1 cellular context compared by ENCODE assay signal in genomic region chr1:182839209-182840065, GRCh38.
A peak's percentile ranks its signal among the peaks of the same experiment; 100 is the strongest.
TF ChIP-seq lines count a peak whose summit lies in the region.

DHX9 (plus strand) TSS chr1:182839347; CDS start chr1:182842567, 3,220 bp downstream.

TF ChIP-seq in HepG2, 621 proteins besides CTCF, POLR2A, EP300 and RAD21 (continued from another document and continues in another):
- TF ChIP-seq TFAP4 (IDR thresholded peaks at IDR 0.05; ENCODE audit: borderline replicate concordance, low read depth) (peak; percentile 7; the same call in 1 of the 2 replicates), BRCA1 (CRISPR knock-in tag; IDR thresholded peaks at IDR 0.05) (no peak), E2F2 (CRISPR knock-in tag; IDR thresholded peaks at IDR 0.05; ENCODE audit: borderline replicate concordance) (no peak), MYPOP (CRISPR knock-in tag; IDR thresholded peaks at IDR 0.05) (peak; percentile 96), PHF5A (CRISPR knock-in tag; IDR thresholded peaks at IDR 0.05; ENCODE audit: low read depth, unreplicated experiment) (no peak), ZNF512B (CRISPR knock-in tag; IDR thresholded peaks at IDR 0.05; ENCODE audit: borderline replicate concordance) (no peak), EEA1 (CRISPR knock-in tag; IDR thresholded peaks at IDR 0.05; ENCODE audit: borderline replicate concordance) (no peak), GATAD2A (CRISPR knock-in tag; IDR thresholded peaks at IDR 0.05) (peak; percentile 7; the same call in 1 of the 2 replicates), ZNF282 (IDR thresholded peaks at IDR 0.05; ENCODE audit: partially characterized antibody) (no peak), TERF1 (CRISPR knock-in tag; IDR thresholded peaks at IDR 0.05) (no peak), TCF7L2 (IDR thresholded peaks at IDR 0.05; ENCODE audit: low read depth, low read length) (no peak), HOMEZ (CRISPR knock-in tag; IDR thresholded peaks at IDR 0.05; ENCODE audit: low read depth) (peak; percentile 49; the same call in 1 of the 2 replicates), AHR (CRISPR knock-in tag; IDR thresholded peaks at IDR 0.05) (no peak), ZNF614 (CRISPR knock-in tag; IDR thresholded peaks at IDR 0.05; ENCODE audit: borderline replicate concordance) (no peak), ZNF430 (CRISPR knock-in tag; IDR thresholded peaks at IDR 0.05) (peak; percentile 77), ZBTB49 (CRISPR knock-in tag; IDR thresholded peaks at IDR 0.05; ENCODE audit: borderline replicate concordance) (no peak), RFX3 (CRISPR knock-in tag; IDR thresholded peaks at IDR 0.05) (no peak; the same call in 1 of the 2 replicates), GMEB2 (CRISPR knock-in tag; IDR thresholded peaks at IDR 0.05; ENCODE audit: low read depth) (0 out of 2 replicates have a peak, but pooled peaks have one; percentile 21), CSRNP2 (CRISPR knock-in tag; conservative IDR thresholded peaks at IDR 0.05; ENCODE audit: low read depth) (no peak), REST (IDR thresholded peaks at IDR 0.05; ENCODE audit: borderline replicate concordance in 1 of 2, low read depth in 1 of 2, low read length in 2 of 2) (peak in 1 of 2 experiments; percentile 49; a peak in 1 of 4 replicates), ZNF619 (CRISPR knock-in tag; IDR thresholded peaks at IDR 0.05) (0 out of 2 replicates have a peak, but pooled peaks have one; percentile 4), ZNF83 (CRISPR knock-in tag; IDR thresholded peaks at IDR 0.05; ENCODE audit: borderline replicate concordance) (0 out of 2 replicates have a peak, but pooled peaks have one; percentile 55), TMF1 (CRISPR knock-in tag; IDR thresholded peaks at IDR 0.05; ENCODE audit: low read depth) (peak; percentile 78; the same call in 1 of the 2 replicates), AGO2 (optimal IDR thresholded peaks at IDR 0.05; ENCODE audit: low read depth, low read length) (peak; percentile 90), CENPT (CRISPR knock-in tag; IDR thresholded peaks at IDR 0.05; ENCODE audit: low read depth) (no peak), NFATC3 (CRISPR knock-in tag; IDR thresholded peaks at IDR 0.05) (no peak), THRA (CRISPR knock-in tag; IDR thresholded peaks at IDR 0.05; ENCODE audit: borderline replicate concordance) (0 out of 2 replicates have a peak, but pooled peaks have one; percentile 2)
